11 cellular contexts compared by ENCODE assay signal in genomic region chr9:116002181-116002580, GRCh38.
"Had no signal": no experiment of that assay in that cellular context is flagged by ENCODE, and none has a peak within 500 bp of the region (broad histone marks: within the 10 kb centered on the region; RNA-seq: fewer than 3 reads in every experiment).

No MANE protein-coding gene starts in this region.

- H3K4me1 ChIP-seq: left ventricle myocardium inferior had no signal

- H3K27ac ChIP-seq: dorsolateral prefrontal cortex, left ventricle myocardium inferior, ovary, WERI-Rb-1 had no signal

- H3K4me3 ChIP-seq: dorsolateral prefrontal cortex, left ventricle myocardium inferior, mucosa of descending colon, ovary had no signal

- ATAC-seq: mucosa of descending colon; naive thymus-derived CD8-positive, alpha-beta T cell; sciatic nerve had no signal

- H3K9me3 ChIP-seq: left ventricle myocardium inferior, mucosa of descending colon, ovary had no signal

- H3K36me3 ChIP-seq: left ventricle myocardium inferior, ovary, WERI-Rb-1 had no signal

- DNase-seq: activated CD4-positive, alpha-beta T cell treated with anti-CD3 and anti-CD28 coated beads for 1 hour; dorsolateral prefrontal cortex; foreskin melanocyte; left ventricle myocardium inferior; mucosa of descending colon; naive thymus-derived CD8-positive, alpha-beta T cell; ovary; stimulated activated naive CD4-positive, alpha-beta T cell; T-helper 2 cell; WERI-Rb-1 had no signal

- H3K27me3 ChIP-seq: ovary had no signal
